17 cellular contexts compared by ENCODE assay signal in the genomic region with DNA sequence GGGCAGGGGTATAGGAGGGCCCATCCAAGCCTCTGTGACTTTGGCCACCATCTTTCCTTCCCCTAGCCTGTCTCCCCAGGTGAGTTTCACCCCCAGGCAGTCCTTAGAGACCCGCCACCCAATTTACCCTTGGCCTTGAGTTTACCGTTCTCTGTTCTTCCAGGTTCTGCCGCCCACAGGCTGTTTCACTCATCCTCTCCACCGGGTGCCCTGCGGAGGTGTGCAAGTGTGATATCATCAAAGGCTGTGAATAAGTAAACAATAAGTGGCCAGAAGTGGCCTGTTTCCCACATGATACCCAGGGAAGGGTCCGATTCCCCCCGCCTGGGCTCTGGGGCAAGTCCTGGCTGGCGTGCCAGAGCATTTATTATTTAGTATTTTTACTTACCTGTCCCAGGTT. TPM values are rescaled to one million over a fixed set of nuclear protein-coding genes. Genes with fewer than 3 reads are reported as not detected.
A peak's percentile ranks its signal among the peaks of the same experiment; 100 is the strongest.
DNase-seq lines count a peak whose midpoint lies in the region; ATAC-seq and TF ChIP-seq lines count a peak whose summit lies in the region.
"Had no signal": no experiment of that assay in that cellular context is flagged by ENCODE, and none has a peak within 500 bp of the region (broad histone marks: within the 10 kb centered on the region; RNA-seq: fewer than 3 reads in every experiment).

No MANE protein-coding gene starts in this region.

- no peak overlapping the region for H2BK120ac ChIP-seq in neuronal stem cell (ENCODE audit: low read depth, low read length)

- no peak overlapping the region for H3K4ac ChIP-seq in neuronal stem cell (ENCODE audit: low read length)

- H3K36me3 Mint-ChIP-seq in activated CD4-positive, alpha-beta T cell treated with anti-CD3 and anti-CD28 coated beads for 36 hours (ENCODE audit: low read depth): no peaks in the 10 kb centered on the region
- no peaks in the 10 kb centered on the region for H3K36me3 Mint-ChIP-seq in activated T-helper 17 cell treated with anti-CD3 and anti-CD28 coated beads, Interleukin-2, amount 50 U/mL, for 72 hours (ENCODE audit: low read depth)
- H3K36me3 Mint-ChIP-seq: CD4-positive, alpha-beta memory T cell had no signal

- H3K4me3 ChIP-seq in neuronal stem cell (ENCODE audit: low read length in 2 of 2) (no peak overlapping the region), testis (no peak overlapping the region)
- H3K4me3 ChIP-seq: HAP-1 had no signal

- no peak overlapping the region for H3K9ac ChIP-seq in neuronal stem cell (ENCODE audit: low read depth, low read length, poor library complexity)

- no peak overlapping the region for H3K4me3 Mint-ChIP-seq in activated CD4-positive, alpha-beta T cell treated with anti-CD3 and anti-CD28 coated beads for 36 hours
- no peak overlapping the region for H3K4me3 Mint-ChIP-seq in stimulated activated naive CD8-positive, alpha-beta T cell treated with anti-CD3 and anti-CD28 coated beads, Interleukin-15, amount 100 ng/mL, for 72 hours
- no peak overlapping the region for H3K4me3 Mint-ChIP-seq in activated T-helper 17 cell treated with anti-CD3 and anti-CD28 coated beads, Interleukin-2, amount 50 U/mL, for 72 hours
- H3K4me3 Mint-ChIP-seq: CD4-positive, alpha-beta memory T cell had no signal

- H3K9me3 ChIP-seq in neuronal stem cell (replicated peaks in 1 of 2; ENCODE audit: control insufficient read depth in 2 of 2, insufficient read depth in 1 of 2, low read depth in 1 of 2, low read length in 2 of 2) (peaks cover 0 to 3% of the 10 kb centered on the region in 2 donors), testis (no peaks in the 10 kb centered on the region)
- H3K9me3 ChIP-seq: BE2C, HAP-1 had no signal

- WGBS in neuronal stem cell (ENCODE audit: extremely low coverage in 2 of 2, insufficient read length in 2 of 2, insufficient replicate concordance in 1 of 2), 2 donors: no CpG with 5 or more reads among the region's 8 CpGs
- 69 to 73% methylated on average over 8 of the region's 8 CpGs for WGBS in testis, 2 donors

- CTCF ChIA-PET in activated CD4-positive, alpha-beta T cell treated with anti-CD3 and anti-CD28 coated beads for 36 hours (lab: Charles Lee): no interaction called here

- TF ChIP-seq POLR2A in testis (IDR thresholded peaks at IDR 0.05): no peak

- no peak overlapping the region for H3K23ac ChIP-seq in neuronal stem cell (ENCODE audit: low read depth, low read length, poor library complexity)

- H3K36me3 ChIP-seq in neuronal stem cell (replicated peaks in 1 of 2; ENCODE audit: control insufficient read depth in 2 of 2, insufficient read depth in 2 of 2, low read length in 2 of 2) (no peaks in the 10 kb centered on the region), testis (ENCODE audit: low read depth, missing control alignments) (no peaks in the 10 kb centered on the region)
- H3K36me3 ChIP-seq: BE2C, HAP-1 had no signal

- H3K27me3 Mint-ChIP-seq in activated CD4-positive, alpha-beta T cell treated with anti-CD3 and anti-CD28 coated beads for 36 hours: no peaks in the 10 kb centered on the region
- no peaks in the 10 kb centered on the region for H3K27me3 Mint-ChIP-seq in stimulated activated naive CD8-positive, alpha-beta T cell treated with anti-CD3 and anti-CD28 coated beads, Interleukin-15, amount 100 ng/mL, for 72 hours
- no peaks in the 10 kb centered on the region for H3K27me3 Mint-ChIP-seq in activated T-helper 17 cell treated with anti-CD3 and anti-CD28 coated beads, Interleukin-2, amount 50 U/mL, for 72 hours

- no peak for TF ChIP-seq CTCF in testis (IDR thresholded peaks at IDR 0.05)

- H3K27ac ChIP-seq in neuronal stem cell (replicated peaks; ENCODE audit: low read length) (no peak overlapping the region), testis (no peak overlapping the region)
- H3K27ac ChIP-seq: C4-2B had no signal

- H4K91ac ChIP-seq in neuronal stem cell (ENCODE audit: low read depth, low read length, poor library complexity): no peak overlapping the region

- H2BK12ac ChIP-seq in neuronal stem cell (ENCODE audit: low read length): no peak overlapping the region

- H3K18ac ChIP-seq in neuronal stem cell (ENCODE audit: low read length): no peak overlapping the region

- H3K27ac Mint-ChIP-seq in activated CD4-positive, alpha-beta T cell treated with anti-CD3 and anti-CD28 coated beads for 36 hours: no peak overlapping the region
- H3K27ac Mint-ChIP-seq in stimulated activated naive CD8-positive, alpha-beta T cell treated with anti-CD3 and anti-CD28 coated beads, Interleukin-15, amount 100 ng/mL, for 72 hours: no peak overlapping the region
- H3K27ac Mint-ChIP-seq in activated T-helper 17 cell treated with anti-CD3 and anti-CD28 coated beads, Interleukin-2, amount 50 U/mL, for 72 hours: no peak overlapping the region
- H3K27ac Mint-ChIP-seq: CD4-positive, alpha-beta memory T cell had no signal

- no peak overlapping the region for H2BK15ac ChIP-seq in neuronal stem cell (ENCODE audit: low read length)

- intact Hi-C loops in activated CD4-positive, alpha-beta T cell treated with anti-CD3 and anti-CD28 coated beads for 36 hours (cut with DNase I, micrococcal nuclease): no loop called here
- intact Hi-C loops in testis (cut with DNase I; ENCODE audit: low total_unique reads): no loop called here

- peak; percentile 30 for ATAC-seq in activated CD4-positive, alpha-beta T cell treated with anti-CD3 and anti-CD28 coated beads for 36 hours
- peak; percentile 28 for ATAC-seq in stimulated activated naive CD8-positive, alpha-beta T cell treated with anti-CD3 and anti-CD28 coated beads, Interleukin-15, amount 100 ng/mL, for 72 hours
- ATAC-seq in stimulated activated naive CD8-positive, alpha-beta T cell treated with anti-CD3 and anti-CD28 coated beads, Interleukin-15, Interleukin-2, amounts not matched to agents 100 U/mL and 50 U/mL, for 24 hours: no peak
- peak; percentile 86 for ATAC-seq in activated T-helper 17 cell treated with anti-CD3 and anti-CD28 coated beads, Interleukin-2, amount 50 U/mL, for 72 hours (replicated peaks)
- no peak for ATAC-seq in esophagus mucosa

- H3K9me3 Mint-ChIP-seq in activated CD4-positive, alpha-beta T cell treated with anti-CD3 and anti-CD28 coated beads for 36 hours (ENCODE audit: low read depth): no peaks in the 10 kb centered on the region
- H3K9me3 Mint-ChIP-seq in stimulated activated naive CD8-positive, alpha-beta T cell treated with anti-CD3 and anti-CD28 coated beads, Interleukin-15, amount 100 ng/mL, for 72 hours: no peaks in the 10 kb centered on the region
- no peaks in the 10 kb centered on the region for H3K9me3 Mint-ChIP-seq in activated T-helper 17 cell treated with anti-CD3 and anti-CD28 coated beads, Interleukin-2, amount 50 U/mL, for 72 hours
- H3K9me3 Mint-ChIP-seq: CD4-positive, alpha-beta memory T cell had no signal

- no peak for DNase-seq in activated CD4-positive, alpha-beta T cell treated with anti-CD3 and anti-CD28 coated beads for 36 hours
- no peak for DNase-seq in activated CD4-positive, alpha-beta T cell treated with anti-CD3 and anti-CD28 coated beads, Interleukin-2, amount 50 U/mL, for 4 hours
- DNase-seq in stimulated activated naive CD8-positive, alpha-beta T cell treated with anti-CD3 and anti-CD28 coated beads, Interleukin-15, amount 100 ng/mL, for 72 hours: no peak
- DNase-seq in stimulated activated naive CD8-positive, alpha-beta T cell treated with anti-CD3 and anti-CD28 coated beads, Interleukin-15, Interleukin-2, amounts not matched to agents 100 U/mL and 50 U/mL, for 24 hours: no peak
- DNase-seq in neuronal stem cell (ENCODE audit: low spot score): no peak
- DNase-seq in testis: no peak
- DNase-seq: BE2C; CD4-positive, alpha-beta memory T cell; COR-L47; DMS153; GF-D8; GOT3 had no signal

- H3K27me3 ChIP-seq in neuronal stem cell (ENCODE audit: control insufficient read depth in 3 of 3, insufficient read depth in 3 of 3, low read depth in 1 of 3, low read length in 3 of 3) (peaks cover 0 to 4% (median 0%) of the 10 kb centered on the region in 3 experiments), testis (no peaks in the 10 kb centered on the region)
- H3K27me3 ChIP-seq: BE2C had no signal

- POLR2A ChIA-PET in activated CD4-positive, alpha-beta T cell treated with anti-CD3 and anti-CD28 coated beads for 36 hours (lab: Charles Lee): no interaction called here

- peaks cover 2 to 4% of the 10 kb centered on the region in 2 donors for H3K4me1 ChIP-seq in neuronal stem cell (ENCODE audit: control insufficient read depth in 2 of 2, insufficient read depth in 1 of 2, low read depth in 1 of 2, low read length in 2 of 2)
- no peaks in the 10 kb centered on the region for H3K4me1 ChIP-seq in testis

- no peak overlapping the region for H3K14ac ChIP-seq in neuronal stem cell (ENCODE audit: low read length)

- no peak overlapping the region for H2BK5ac ChIP-seq in neuronal stem cell (ENCODE audit: low read length)

- H3K79me1 ChIP-seq in neuronal stem cell (ENCODE audit: low read depth, low read length): peaks cover 4% of the 10 kb centered on the region

- H2AFZ ChIP-seq in neuronal stem cell (ENCODE audit: low read length): no peak overlapping the region

- H2AK5ac ChIP-seq in neuronal stem cell (ENCODE audit: low read depth, low read length): peak overlapping the region; percentile 18

- no peak overlapping the region for H3K4me2 ChIP-seq in neuronal stem cell (ENCODE audit: insufficient read depth, low read length, poor library complexity, severe bottlenecking)

- H3K4me1 Mint-ChIP-seq in activated CD4-positive, alpha-beta T cell treated with anti-CD3 and anti-CD28 coated beads for 36 hours: peaks cover 3% of the 10 kb centered on the region
- peaks cover 6% of the 10 kb centered on the region for H3K4me1 Mint-ChIP-seq in stimulated activated naive CD8-positive, alpha-beta T cell treated with anti-CD3 and anti-CD28 coated beads, Interleukin-15, amount 100 ng/mL, for 72 hours
- H3K4me1 Mint-ChIP-seq in activated T-helper 17 cell treated with anti-CD3 and anti-CD28 coated beads, Interleukin-2, amount 50 U/mL, for 72 hours: peaks cover 6% of the 10 kb centered on the region

- no peak overlapping the region for H4K8ac ChIP-seq in neuronal stem cell (ENCODE audit: low read depth, low read length)

RNA-seq across cellular contexts. Expression of gene TLCD3B, which starts 15.1 kb away (rescaled TPM):
- 1 to 10 TPM; 3.7 to 4.0 TPM for total RNA-seq in activated CD4-positive, alpha-beta T cell treated with anti-CD3 and anti-CD28 coated beads for 36 hours
- 1 to 10 TPM; 1.9 to 7.4 TPM for total RNA-seq in activated T-helper 17 cell treated with anti-CD3 and anti-CD28 coated beads, Interleukin-2, amount 50 U/mL, for 72 hours
- 23.0 TPM for polyA plus RNA-seq in neuronal stem cell (2013, experiment 1 of 2)
- polyA plus RNA-seq in neuronal stem cell (2013, experiment 2 of 2): 22.5 TPM
- total RNA-seq in esophagus mucosa (0.20 TPM), testis (10 to 100 TPM; 51.8 to 82.7 TPM)
- polyA plus RNA-seq in testis (ENCODE audit: insufficient read depth, low read depth, low replicate concordance): 194 TPM
- total RNA-seq: CD4-positive, alpha-beta memory T cell had no signal
- polyA plus RNA-seq: AG04450; CD4-positive, alpha-beta memory T cell had no signal

RNA-seq across cellular contexts. Expression of gene ALDOA, which starts 19.4 kb away (rescaled TPM):
- total RNA-seq in activated CD4-positive, alpha-beta T cell treated with anti-CD3 and anti-CD28 coated beads for 36 hours: 1,000 to 10,000 TPM; 2,482 to 3,644 TPM
- total RNA-seq in activated T-helper 17 cell treated with anti-CD3 and anti-CD28 coated beads, Interleukin-2, amount 50 U/mL, for 72 hours: 1,000 to 10,000 TPM; 2,200 to 3,862 TPM
- polyA plus RNA-seq in neuronal stem cell (2013, experiment 1 of 2): 340 TPM
- polyA plus RNA-seq in neuronal stem cell (2013, experiment 2 of 2): 327 TPM
- total RNA-seq in esophagus mucosa (1,863 TPM), testis (100 to 1,000 TPM; 373 to 521 TPM)
- 467 TPM for polyA plus RNA-seq in testis (ENCODE audit: insufficient read depth, low read depth, low replicate concordance)

RNA-seq across cellular contexts. Expression of gene C16orf92, which starts 23.2 kb away (rescaled TPM):
- not detected for total RNA-seq in activated CD4-positive, alpha-beta T cell treated with anti-CD3 and anti-CD28 coated beads for 36 hours
- total RNA-seq in activated T-helper 17 cell treated with anti-CD3 and anti-CD28 coated beads, Interleukin-2, amount 50 U/mL, for 72 hours: not detected
- not detected for polyA plus RNA-seq in neuronal stem cell (2013, experiment 1 of 2)
- polyA plus RNA-seq in neuronal stem cell (2013, experiment 2 of 2): not detected
- not detected for total RNA-seq in esophagus mucosa
- total RNA-seq in testis: 10 to 100 TPM; 12.4 to 91.3 TPM
- polyA plus RNA-seq in testis (ENCODE audit: insufficient read depth, low read depth, low replicate concordance): 20.3 TPM
- total RNA-seq: CD4-positive, alpha-beta memory T cell had no signal
- polyA plus RNA-seq: AG04450; CD4-positive, alpha-beta memory T cell had no signal

RNA-seq across cellular contexts. Expression of gene PPP4C, which starts 29.6 kb away (rescaled TPM):
- total RNA-seq in activated CD4-positive, alpha-beta T cell treated with anti-CD3 and anti-CD28 coated beads for 36 hours: 100 to 1,000 TPM; 106 to 113 TPM
- total RNA-seq in activated T-helper 17 cell treated with anti-CD3 and anti-CD28 coated beads, Interleukin-2, amount 50 U/mL, for 72 hours: 100 to 1,000 TPM; 111 to 147 TPM
- 112 TPM for polyA plus RNA-seq in neuronal stem cell (2013, experiment 1 of 2)
- polyA plus RNA-seq in neuronal stem cell (2013, experiment 2 of 2): 110 TPM
- total RNA-seq in esophagus mucosa (112 TPM), testis (100 to 1,000 TPM in 1 of 2 donors, 10 to 100 TPM in 1; 82.1 to 109 TPM)
- polyA plus RNA-seq in testis (ENCODE audit: insufficient read depth, low read depth, low replicate concordance): 154 TPM

RNA-seq across cellular contexts. Expression of gene DOC2A, which starts 35.4 kb away (rescaled TPM):
- 1 to 10 TPM in 1 of 2 experiments, under 1 TPM in 1; 0.69 to 1.3 TPM for total RNA-seq in activated CD4-positive, alpha-beta T cell treated with anti-CD3 and anti-CD28 coated beads for 36 hours
- 1 to 10 TPM in 1 of 2 donors, under 1 TPM in 1; 0.19 to 1.0 TPM for total RNA-seq in activated T-helper 17 cell treated with anti-CD3 and anti-CD28 coated beads, Interleukin-2, amount 50 U/mL, for 72 hours
- polyA plus RNA-seq in neuronal stem cell (2013, experiment 1 of 2): 5.2 TPM
- polyA plus RNA-seq in neuronal stem cell (2013, experiment 2 of 2): 5.1 TPM
- total RNA-seq in esophagus mucosa: 0.20 TPM
- 10 to 100 TPM; 28.3 to 45.3 TPM for total RNA-seq in testis
- polyA plus RNA-seq in testis (ENCODE audit: insufficient read depth, low read depth, low replicate concordance): 75.1 TPM
- polyA plus RNA-seq: CD4-positive, alpha-beta memory T cell had no signal

Comparison
In these comparisons a context has a peak if more than half of its experiments do, and no peak if none do; other contexts are left out.
1. ATAC-seq: peak in activated CD4-positive, alpha-beta T cell treated with anti-CD3 and anti-CD28 coated beads for 36 hours (single experiment), stimulated activated naive CD8-positive, alpha-beta T cell treated with anti-CD3 and anti-CD28 coated beads, Interleukin-15, amount 100 ng/mL, for 72 hours (single experiment) and activated T-helper 17 cell treated with anti-CD3 and anti-CD28 coated beads, Interleukin-2, amount 50 U/mL, for 72 hours (single experiment); none in stimulated activated naive CD8-positive, alpha-beta T cell treated with anti-CD3 and anti-CD28 coated beads, Interleukin-15, Interleukin-2, amounts not matched to agents 100 U/mL and 50 U/mL, for 24 hours (single experiment) and esophagus mucosa (single experiment).
2. RNA of gene TLCD3B, which starts 15.1 kb away (total RNA-seq): 51.8 to 82.7 TPM in testis; 1.9 to 7.4 TPM in activated T-helper 17 cell treated with anti-CD3 and anti-CD28 coated beads, Interleukin-2, amount 50 U/mL, for 72 hours, 3.7 to 4.0 TPM in activated CD4-positive, alpha-beta T cell treated with anti-CD3 and anti-CD28 coated beads for 36 hours and 0.20 TPM in esophagus mucosa (single experiment); every median in the first group is over 4 times any median in the second.
3. RNA of gene C16orf92, which starts 23.2 kb away (total RNA-seq): 12.4 to 91.3 TPM in testis; not detected in activated CD4-positive, alpha-beta T cell treated with anti-CD3 and anti-CD28 coated beads for 36 hours, not detected in activated T-helper 17 cell treated with anti-CD3 and anti-CD28 coated beads, Interleukin-2, amount 50 U/mL, for 72 hours and not detected in esophagus mucosa (single experiment); every median in the first group is over 10 times any median in the second.